In the genomic region with DNA sequence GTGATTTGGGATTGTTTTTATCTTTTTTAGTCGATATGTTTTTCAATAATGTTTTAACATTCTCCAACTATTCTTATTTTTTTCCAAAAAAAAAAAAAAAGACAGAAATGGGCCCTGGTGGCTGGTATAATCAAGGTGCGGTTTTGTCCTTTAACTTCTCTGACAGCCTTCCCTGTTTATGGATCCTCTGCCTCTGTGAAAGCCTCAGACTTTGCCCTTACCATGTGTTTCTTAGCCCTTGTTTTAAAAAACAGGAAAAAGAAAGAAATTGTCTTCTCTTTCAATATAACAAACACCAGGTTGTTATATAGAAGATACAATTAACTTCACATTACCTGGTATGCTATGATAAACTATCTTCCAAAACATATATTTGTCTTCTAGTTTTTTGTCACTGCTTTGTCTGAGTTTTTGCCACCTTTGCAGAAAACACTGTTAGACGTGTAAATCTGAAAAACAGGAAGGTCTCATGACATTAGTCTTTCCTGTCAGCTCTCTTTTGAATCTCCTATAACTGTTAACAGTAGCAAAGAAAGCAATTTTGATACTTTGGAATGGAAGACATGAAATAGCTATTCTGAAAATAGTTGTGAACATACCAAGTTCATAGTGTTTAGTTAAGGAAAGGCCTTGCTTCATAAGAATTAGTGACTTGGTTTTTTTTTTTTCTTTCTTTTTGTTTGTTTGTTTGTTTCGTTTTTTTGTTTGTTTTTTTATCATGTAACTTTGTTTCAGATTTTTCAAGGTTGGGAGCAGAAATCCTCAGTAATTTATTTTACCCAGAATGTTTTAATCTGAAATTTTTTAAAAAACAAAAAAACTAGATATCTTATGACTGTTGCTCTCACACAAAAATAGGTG, we compare ENCODE assay signal across 9 cellular contexts. TPM values are rescaled to one million over a fixed set of nuclear protein-coding genes. Genes with fewer than 3 reads are reported as not detected.
DNase-seq lines count a peak whose midpoint lies in the region; ATAC-seq, FAIRE-seq and TF ChIP-seq lines count a peak whose summit lies in the region.
"Had no signal": no experiment of that assay in that cellular context is flagged by ENCODE, and none has a peak within 500 bp of the region (broad histone marks: within the 10 kb centered on the region; RNA-seq: fewer than 3 reads in every experiment).

No MANE protein-coding gene starts in this region.

- H3K27ac ChIP-seq in A549, result no peak overlapping the region
- H3K27ac ChIP-seq in KOPT-K1 (ENCODE audit: low read depth, low read length, poor library complexity, severe bottlenecking), result peak overlapping the region; percentile 55
- peak overlapping the region in 3 of 5 donors; percentile 7 to 63 (median 61) for H3K27ac ChIP-seq in adrenal gland
- H3K27ac ChIP-seq in mucosa of rectum (ENCODE audit: low read depth in 2 of 2, low read length in 2 of 2), result peak overlapping the region; percentile 73 to 84

- TF ChIP-seq EP300 in A549 (IDR thresholded peaks at IDR 0.05), result no peak

- peak overlapping the region; percentile 0 to 35 for H3K9ac ChIP-seq in mucosa of rectum (ENCODE audit: low read depth in 1 of 2, low read length in 2 of 2)

- no peak overlapping the region for H3K4me3 ChIP-seq in A549
- H3K4me3 ChIP-seq in adrenal gland, result no peak overlapping the region
- H3K4me3 ChIP-seq in mucosa of rectum (ENCODE audit: low read length in 2 of 2), result peak overlapping the region in 1 of 2 donors; percentile 48

- TF ChIP-seq POLR2A in A549 (IDR thresholded peaks at IDR 0.05; ENCODE audit: low read length), result no peak
- TF ChIP-seq POLR2A in adrenal gland (IDR thresholded peaks at IDR 0.05), result no peak

- POLR2A ChIA-PET in A549 (lab: Yijun Ruan, JAX), result no interaction called here

- peaks cover 10% of the 10 kb centered on the region; the same call in 1 of the 3 replicates for H3K4me1 ChIP-seq in A549
- H3K4me1 ChIP-seq in adrenal gland (replicated peaks in 1 of 2), result peaks cover 31 to 52% of the 10 kb centered on the region in 2 donors
- H3K4me1 ChIP-seq in mucosa of rectum (ENCODE audit: control insufficient read depth in 2 of 2, insufficient read depth in 2 of 2, low read length in 2 of 2), result peaks cover 41 to 50% of the 10 kb centered on the region in 2 donors

- CTCF ChIA-PET in A549 (lab: Yijun Ruan, JAX), result interaction anchor here (0.9 to 1.2 kb wide), 4 partner anchors 15 to 186 kb away, joined by 3 to 4 read pairs (median 4); no protein-coding TSS in a partner anchor

- DNase-seq in A549 (ENCODE audit: low read depth in 1 of 2, low spot score in 1 of 2), result no peak
- DNase-seq in adrenal gland, result no peak
- no peak for DNase-seq in DMS153 (lab: John Stamatoyannopoulos, UW)
- no peak for DNase-seq in T-helper 9 cell
- no peak for DNase-seq in stimulated activated CD4-positive, alpha-beta T cell treated with anti-CD3 and anti-CD28 coated beads, Interleukin-2, amount 100 ng/mL, for 48 hours
- DNase-seq: cortex of kidney had no signal

- no peak for TF ChIP-seq CTCF in A549 (IDR thresholded peaks at IDR 0.05)
- no peak for TF ChIP-seq CTCF in adrenal gland (IDR thresholded peaks at IDR 0.05)

- intact Hi-C loops in adrenal gland (cut with DNase I), result no loop called here

- no peak for TF ChIP-seq RAD21 in A549 (conservative IDR thresholded peaks at IDR 0.05 in 1 of 2, IDR thresholded peaks at IDR 0.05 in 1 of 2)

- H3K4me2 ChIP-seq in A549, result peak overlapping the region; percentile 35; the same call in 1 of the 3 replicates

- FAIRE-seq in A549 (lab: Jason Lieb, UNC), result no peak

- H3K27me3 ChIP-seq in adrenal gland, result no peaks in the 10 kb centered on the region
- no peaks in the 10 kb centered on the region for H3K27me3 ChIP-seq in mucosa of rectum (ENCODE audit: control insufficient read depth in 2 of 2, insufficient read depth in 2 of 2, low read length in 2 of 2)

- ATAC-seq in A549, result no peak
- ATAC-seq in GM18867 (IDR thresholded peaks at IDR 0.05; ENCODE audit: unreplicated experiment), result no peak

- H3K9me3 ChIP-seq in A549, result no peaks in the 10 kb centered on the region
- no peaks in the 10 kb centered on the region for H3K9me3 ChIP-seq in KOPT-K1 (ENCODE audit: insufficient read depth, low read length, poor library complexity, severe bottlenecking)
- H3K9me3 ChIP-seq in adrenal gland (replicated peaks in 1 of 3), result no peaks in the 10 kb centered on the region
- H3K9me3 ChIP-seq in mucosa of rectum (ENCODE audit: control insufficient read depth in 2 of 2, low read length in 2 of 2), result no peaks in the 10 kb centered on the region

- H3K36me3 ChIP-seq in KOPT-K1 (ENCODE audit: insufficient read depth, low read length) (no peaks in the 10 kb centered on the region), adrenal gland (replicated peaks in 1 of 2) (no peaks in the 10 kb centered on the region), mucosa of rectum (ENCODE audit: control insufficient read depth in 2 of 2, insufficient read depth in 2 of 2, low read length in 2 of 2) (peaks cover 3 to 5% of the 10 kb centered on the region in 2 donors)

- WGBS in A549 (ENCODE audit: missing lambda C conversion rate), result 46% methylated on average over 4 of the region's 4 CpGs
- WGBS in adrenal gland, 4 donors, result 64 to 69% (median 65%) methylated on average over 4 of the region's 4 CpGs

TF ChIP-seq in A549, 52 proteins besides CTCF, POLR2A, EP300 and RAD21:
- peak; percentile 62 for TF ChIP-seq MAFK (IDR thresholded peaks at IDR 0.05; ENCODE audit: partially characterized antibody)
- TF ChIP-seq ESRRA (IDR thresholded peaks at IDR 0.05; ENCODE audit: borderline replicate concordance, low read length), result no peak

RNA-seq across cellular contexts. Expression of a gene that starts 31.7 kb away (rescaled TPM):
- polyA plus RNA-seq in A549 (2011; rRNA removed), result 95.8 and 151 TPM in 2 replicates
- polyA plus RNA-seq in A549 (2012; cell fraction: cytosol; rRNA removed), result 77.3 and 102 TPM in 2 replicates
- 37.0 and 63.1 TPM in 2 replicates for polyA plus RNA-seq in A549 (2012; cell fraction: nucleus; rRNA removed)
- polyA plus RNA-seq in A549 (2017; fragmentation: RNase III; extraction: RNeasy Plus Mini Kit Qiagen cat#74134 plus additional on column Dnase treatment), result 249 to 297 TPM (median 253 TPM) in 3 replicates
- polyA minus RNA-seq in A549 (2011; rRNA and poly(A)+ RNA removed), result 7.4 and 9.1 TPM in 2 replicates
- total RNA-seq in adrenal gland, result 100 to 1,000 TPM in 1 of 8 donors, 10 to 100 TPM in 7; 32.3 to 123 (median 60.0) TPM
- 100 to 1,000 TPM in 1 of 3 donors, 10 to 100 TPM in 2; 18.7 to 244 (median 23.7) TPM for polyA plus RNA-seq in adrenal gland

RNA-seq across cellular contexts. Expression of a gene that starts 55.1 kb away (rescaled TPM):
- polyA plus RNA-seq in A549 (2011; rRNA removed) (40.9 and 45.1 TPM in 2 replicates), A549 (2017; fragmentation: RNase III; extraction: RNeasy Plus Mini Kit Qiagen cat#74134 plus additional on column Dnase treatment) (18.9 to 20.0 TPM (median 19.5 TPM) in 3 replicates), adrenal gland (10 to 100 TPM; 10.8 to 50.7 (median 16.7) TPM)
- polyA plus RNA-seq in A549 (2012; cell fraction: cytosol; rRNA removed), result 17.4 and 18.6 TPM in 2 replicates
- polyA plus RNA-seq in A549 (2012; cell fraction: nucleus; rRNA removed), result 7.7 and 14.1 TPM in 2 replicates
- polyA minus RNA-seq in A549 (2011; rRNA and poly(A)+ RNA removed), result 12.7 and 14.2 TPM in 2 replicates
- total RNA-seq in adrenal gland, result 10 to 100 TPM; 22.8 to 48.4 (median 29.3) TPM

Comparison
In these comparisons a context has a peak if more than half of its experiments do, and no peak if none do; other contexts are left out.
1. H3K27ac ChIP-seq: peak in KOPT-K1 (single experiment), adrenal gland (3 of 5) and mucosa of rectum (2 of 2); none in A549 (0 of 2).